Comparison of ENCODE assay signal across 10 cellular contexts in genomic region chr5:57834829-57835554, GRCh38.
DNase-seq lines count a peak whose midpoint lies in the region; ATAC-seq, FAIRE-seq and TF ChIP-seq lines count a peak whose summit lies in the region.
"Had no signal": no experiment of that assay in that cellular context is flagged by ENCODE, and none has a peak within 500 bp of the region (broad histone marks: within the 10 kb centered on the region; RNA-seq: fewer than 3 reads in every experiment).

No MANE protein-coding gene starts in this region.

- TF ChIP-seq CTCF in chondrocyte (IDR thresholded peaks at IDR 0.05), result no peak

- intact Hi-C loops in sciatic nerve (cut with DNase I), result no loop called here

- H2AK5ac ChIP-seq in mesendoderm (ENCODE audit: low read length), result no peak overlapping the region

- peak overlapping the region; percentile 99 for H3K18ac ChIP-seq in mesendoderm (ENCODE audit: low read length)

- H3K36me3 ChIP-seq in mesendoderm (ENCODE audit: control insufficient read depth, insufficient read depth, low read length), result no peaks in the 10 kb centered on the region

- no peak overlapping the region for H4K8ac ChIP-seq in mesendoderm (ENCODE audit: low read depth, low read length)

- H3K56ac ChIP-seq in mesendoderm (ENCODE audit: low read length), result peak overlapping the region; percentile 69

- no peak overlapping the region for H3K4me3 Mint-ChIP-seq in chondrocyte (ENCODE audit: unreplicated experiment)
- H3K4me3 Mint-ChIP-seq: activated B cell treated with CpG ODN at 0.5 μM for 24 hours had no signal

- no peak for TF ChIP-seq POLR2A in GM12892 (IDR thresholded peaks at IDR 0.05; ENCODE audit: low read depth, low read length)

- peak overlapping the region; percentile 91 for H3K27ac Mint-ChIP-seq in chondrocyte (ENCODE audit: unreplicated experiment)
- H3K27ac Mint-ChIP-seq: activated B cell treated with CpG ODN at 0.5 μM for 24 hours had no signal

- H3K4me1 ChIP-seq in mesendoderm (ENCODE audit: control insufficient read depth, low read depth, low read length), result peaks cover 1% of the 10 kb centered on the region

- no peaks in the 10 kb centered on the region for H3K27me3 Mint-ChIP-seq in chondrocyte (ENCODE audit: low read depth)
- H3K27me3 Mint-ChIP-seq: activated B cell treated with CpG ODN at 0.5 μM for 24 hours had no signal

- no peaks in the 10 kb centered on the region for H3K36me3 Mint-ChIP-seq in chondrocyte (ENCODE audit: low read depth)

- H2BK120ac ChIP-seq in mesendoderm (ENCODE audit: low read depth, low read length), result peak overlapping the region; percentile 88

- peaks cover 70% of the 10 kb centered on the region for H3K4me1 Mint-ChIP-seq in chondrocyte (ENCODE audit: low read depth)
- H3K4me1 Mint-ChIP-seq: activated B cell treated with CpG ODN at 0.5 μM for 24 hours had no signal

- peak overlapping the region; percentile 46 for H2BK15ac ChIP-seq in mesendoderm (replicated peaks; ENCODE audit: low read depth)

- H3K79me1 ChIP-seq in mesendoderm (ENCODE audit: low read length), result no peaks in the 10 kb centered on the region

- no peak overlapping the region for H3K23ac ChIP-seq in mesendoderm (ENCODE audit: low read length)

- H3K9me3 Mint-ChIP-seq in chondrocyte (ENCODE audit: low read depth), result peaks cover 9% of the 10 kb centered on the region
- H3K9me3 Mint-ChIP-seq: activated B cell treated with CpG ODN at 0.5 μM for 24 hours had no signal

- H3K4me3 ChIP-seq in mesendoderm (ENCODE audit: low read length), result no peak overlapping the region

- peak overlapping the region; percentile 67 for H2BK5ac ChIP-seq in mesendoderm (ENCODE audit: low read length)

- peak overlapping the region; percentile 70 for H3K4ac ChIP-seq in mesendoderm (ENCODE audit: low read depth, low read length)

- no peak for ATAC-seq in sciatic nerve

- DNase-seq in DMS 273 treated with DMSO at 0.1 percent for 48 hours (lab: John Stamatoyannopoulos, UW) (peak; percentile 12), NCI-H187 (lab: John Stamatoyannopoulos, UW) (peak; percentile 18 to 35), chondrocyte (ENCODE audit: low spot score) (no peak), mesendoderm (peak; percentile 85), HuH-7 (ENCODE audit: low spot score) (no peak), sciatic nerve (ENCODE audit: low spot score) (no peak), GM12892 (ENCODE audit: insufficient read length) (no peak), hippocampal formation (lab: John Stamatoyannopoulos, UW) (no peak)
- DNase-seq: activated B cell treated with CpG ODN at 0.5 μM for 24 hours, DND-41 had no signal

- no peak for FAIRE-seq in GM12892 (lab: Jason Lieb, UNC)

- no peaks in the 10 kb centered on the region for H3K27me3 ChIP-seq in mesendoderm (ENCODE audit: insufficient read depth, low read length, poor library complexity)

- no peak overlapping the region for H4K5ac ChIP-seq in mesendoderm (ENCODE audit: low read length)

- H3K9ac ChIP-seq in mesendoderm (ENCODE audit: low read length), result no peak overlapping the region

- H3K27ac ChIP-seq in mesendoderm (ENCODE audit: low read depth, low read length), result peak overlapping the region; percentile 96

- no peaks in the 10 kb centered on the region for H3K79me2 ChIP-seq in mesendoderm (ENCODE audit: control insufficient read depth, insufficient read depth, low read length)

- WGBS in mesendoderm (ENCODE audit: extremely low coverage, insufficient coverage, low lambda C conversion rate), result no CpG with 5 or more reads among the region's 6 CpGs

- H3K4me2 ChIP-seq in mesendoderm (ENCODE audit: low read length), result no peak overlapping the region

Comparison
In these comparisons a context has a peak if more than half of its experiments do, and no peak if none do; other contexts are left out.
1. DNase-seq: peak in DMS 273 treated with DMSO at 0.1 percent for 48 hours (single experiment), NCI-H187 (2 of 2) and mesendoderm (single experiment); none in chondrocyte (single experiment), HuH-7 (single experiment), sciatic nerve (single experiment), GM12892 (single experiment) and hippocampal formation (0 of 2).